In genomic region chrX:16628954-16629595, GRCh38 we compare ENCODE assay signal across 1 cellular context.
A peak's percentile ranks its signal among the peaks of the same experiment; 100 is the strongest.
TF ChIP-seq lines count a peak whose summit lies in the region.

No MANE protein-coding gene starts in this region.

TF ChIP-seq in K562, 482 proteins besides CTCF, POLR2A, EP300 and RAD21 (continued from another document):
- TF ChIP-seq MLLT1 (IDR thresholded peaks at IDR 0.05): no peak
- TF ChIP-seq EZH2 (IDR thresholded peaks at IDR 0.05; ENCODE audit: borderline replicate concordance, low read depth, low read length): no peak
- TF ChIP-seq SIRT6 (IDR thresholded peaks at IDR 0.05; ENCODE audit: low read depth, low read length): no peak
- TF ChIP-seq TAL1 (IDR thresholded peaks at IDR 0.05): peak; percentile 18; the same call in 1 of the 2 replicates
- no peak for TF ChIP-seq CLOCK (CRISPR knock-in tag; IDR thresholded peaks at IDR 0.05; ENCODE audit: borderline replicate concordance)
- TF ChIP-seq TSC22D4 (tag; IDR thresholded peaks at IDR 0.05): no peak
- TF ChIP-seq MXD1 (CRISPR knock-in tag; IDR thresholded peaks at IDR 0.05; ENCODE audit: borderline replicate concordance, poor library complexity, severe bottlenecking): no peak
- TF ChIP-seq U2AF2 (optimal IDR thresholded peaks at IDR 0.05; ENCODE audit: low read depth, low read length): no peak
- no peak for TF ChIP-seq CREM (IDR thresholded peaks at IDR 0.05; ENCODE audit: low read depth)
- no peak for TF ChIP-seq MCM7 (IDR thresholded peaks at IDR 0.05)
- TF ChIP-seq PRPF4 (IDR thresholded peaks at IDR 0.05; ENCODE audit: insufficient read depth, low read depth, low read length, poor library complexity, severe bottlenecking): no peak
- no peak for TF ChIP-seq HDGF (IDR thresholded peaks at IDR 0.05)
- no peak for TF ChIP-seq ZNF707 (CRISPR knock-in tag; conservative IDR thresholded peaks at IDR 0.05)
- no peak for TF ChIP-seq RERE (CRISPR knock-in tag; IDR thresholded peaks at IDR 0.05; ENCODE audit: borderline replicate concordance)
- no peak for TF ChIP-seq ZNF77 (CRISPR knock-in tag; IDR thresholded peaks at IDR 0.05)
- TF ChIP-seq ARID2 (IDR thresholded peaks at IDR 0.05): no peak
- TF ChIP-seq ZNF140 (CRISPR knock-in tag; IDR thresholded peaks at IDR 0.05): no peak
